8 cellular contexts compared by ENCODE assay signal in genomic region chr17:27879987-27880608, GRCh38. TPM values are rescaled to one million over a fixed set of nuclear protein-coding genes. Genes with fewer than 3 reads are reported as not detected.
A peak's percentile ranks its signal among the peaks of the same experiment; 100 is the strongest.
DNase-seq lines count a peak whose midpoint lies in the region; ATAC-seq and TF ChIP-seq lines count a peak whose summit lies in the region.

No MANE protein-coding gene starts in this region.

- H3K9me3 ChIP-seq in MM.1S (replicated peaks; ENCODE audit: insufficient read depth, low read length) (no peaks in the 10 kb centered on the region), psoas muscle (no peaks in the 10 kb centered on the region)

- H3F3A ChIP-seq in MM.1S (ENCODE audit: insufficient read depth, low read length) = no peaks in the 10 kb centered on the region

- TF ChIP-seq CTCF in MM.1S (IDR thresholded peaks at IDR 0.05; ENCODE audit: low read length) = peak; percentile 81
- peak; percentile 72 for TF ChIP-seq CTCF in psoas muscle (IDR thresholded peaks at IDR 0.05)

- 22 to 42% (median 28%) methylated on average over 3 of the region's 3 CpGs for WGBS in psoas muscle, 3 donors

- intact Hi-C loops in Right ventricle myocardium superior (cut with DNase I) = loop anchor here (2.0 to 5.0 kb wide), 3 partner anchors 75 to 228 kb away; no protein-coding TSS in a partner anchor
- intact Hi-C loops in psoas muscle (cut with DNase I) = loop anchor here (1.0 to 10.0 kb wide), 4 partner anchors 75 to 225 kb away; partner anchors contain the start of gene NOS2 (in 1 of the 2)

- H4K20me1 ChIP-seq in MM.1S (ENCODE audit: insufficient read depth, low read length) = no peaks in the 10 kb centered on the region

- ATAC-seq in GM18868 (IDR thresholded peaks at IDR 0.05; ENCODE audit: unreplicated experiment) (peak; percentile 63), Right ventricle myocardium superior (ENCODE audit: poor library complexity) (peak; percentile 97), psoas muscle (peak; percentile 80 to 91 (median 87)), HG03045 (IDR thresholded peaks at IDR 0.05; ENCODE audit: unreplicated experiment) (no peak)

- H3K27me3 Mint-ChIP-seq in activated naive CD8-positive, alpha-beta T cell treated with anti-CD3 and anti-CD28 coated beads for 36 hours = no peaks in the 10 kb centered on the region

- no peaks in the 10 kb centered on the region for H3K9me2 ChIP-seq in MM.1S (replicated peaks; ENCODE audit: insufficient read depth, low read length)

- no peak overlapping the region for H3K4me3 ChIP-seq in MM.1S (ENCODE audit: low read length)
- H3K4me3 ChIP-seq in psoas muscle = no peak overlapping the region

- H3K4me1 ChIP-seq in MM.1S (ENCODE audit: low read length) = no peaks in the 10 kb centered on the region
- H3K4me1 ChIP-seq in psoas muscle = no peaks in the 10 kb centered on the region

- no peaks in the 10 kb centered on the region for H3K27me3 ChIP-seq in MM.1S (replicated peaks; ENCODE audit: insufficient read depth, low read length)
- no peaks in the 10 kb centered on the region for H3K27me3 ChIP-seq in psoas muscle (ENCODE audit: insufficient read depth in 3 of 3, low read length in 2 of 3)

- H3K27ac ChIP-seq in MM.1S (ENCODE audit: low read length) = no peak overlapping the region
- no peak overlapping the region for H3K27ac ChIP-seq in psoas muscle

- no peaks in the 10 kb centered on the region for H3K9me3 Mint-ChIP-seq in activated naive CD8-positive, alpha-beta T cell treated with anti-CD3 and anti-CD28 coated beads for 36 hours

- H3K4me3 Mint-ChIP-seq in activated naive CD8-positive, alpha-beta T cell treated with anti-CD3 and anti-CD28 coated beads for 36 hours = no peak overlapping the region

- H3K36me3 ChIP-seq in MM.1S (replicated peaks; ENCODE audit: insufficient read depth, low read length) (no peaks in the 10 kb centered on the region), psoas muscle (ENCODE audit: insufficient read depth in 1 of 2, low read depth in 1 of 2) (peaks cover 0 to 12% of the 10 kb centered on the region in 2 donors)

- no peak overlapping the region for H3K4me2 ChIP-seq in MM.1S (ENCODE audit: low read depth, low read length)

- H3K9ac ChIP-seq in MM.1S (ENCODE audit: low read length) = no peak overlapping the region

- no peak overlapping the region for H2AFZ ChIP-seq in MM.1S (ENCODE audit: low read length)

- H3K36me3 Mint-ChIP-seq in activated naive CD8-positive, alpha-beta T cell treated with anti-CD3 and anti-CD28 coated beads for 36 hours = no peaks in the 10 kb centered on the region

- no peak overlapping the region for H3K27ac Mint-ChIP-seq in activated naive CD8-positive, alpha-beta T cell treated with anti-CD3 and anti-CD28 coated beads for 36 hours

- DNase-seq in AG08395 (ENCODE audit: low spot score) (peak; percentile 88), MM.1S (peak; percentile 64), SW 1271 (lab: John Stamatoyannopoulos, UW) (peak; percentile 19 to 70), Right ventricle myocardium superior (peak; percentile 79), psoas muscle (peak; percentile 64 to 68)
- peak; percentile 68 for DNase-seq in activated naive CD8-positive, alpha-beta T cell treated with anti-CD3 and anti-CD28 coated beads for 36 hours

- peaks cover 18% of the 10 kb centered on the region for H3K4me1 Mint-ChIP-seq in activated naive CD8-positive, alpha-beta T cell treated with anti-CD3 and anti-CD28 coated beads for 36 hours

- no peaks in the 10 kb centered on the region for H3K79me2 ChIP-seq in MM.1S (ENCODE audit: low read length)

RNA-seq across cellular contexts. Expression of gene LYRM9, which starts 13.1 kb away (rescaled TPM):
- 1 to 10 TPM; 3.0 to 4.0 TPM for total RNA-seq in activated naive CD8-positive, alpha-beta T cell treated with anti-CD3 and anti-CD28 coated beads for 36 hours
- total RNA-seq in Right ventricle myocardium superior (9.4 TPM), psoas muscle (1 to 10 TPM; 4.5 to 8.1 (median 6.5) TPM)
- polyA plus RNA-seq in psoas muscle = 10 to 100 TPM in 1 of 3 donors, 1 to 10 TPM in 2; 4.7 to 11.3 (median 5.8) TPM
